ENCODE assay signal across 8 cellular contexts in genomic region chr12:31959051-31959700, GRCh38. TPM values are rescaled to one million over a fixed set of nuclear protein-coding genes. Genes with fewer than 3 reads are reported as not detected.
DNase-seq lines count a peak whose midpoint lies in the region; ATAC-seq and TF ChIP-seq lines count a peak whose summit lies in the region.

A gene with protein sequence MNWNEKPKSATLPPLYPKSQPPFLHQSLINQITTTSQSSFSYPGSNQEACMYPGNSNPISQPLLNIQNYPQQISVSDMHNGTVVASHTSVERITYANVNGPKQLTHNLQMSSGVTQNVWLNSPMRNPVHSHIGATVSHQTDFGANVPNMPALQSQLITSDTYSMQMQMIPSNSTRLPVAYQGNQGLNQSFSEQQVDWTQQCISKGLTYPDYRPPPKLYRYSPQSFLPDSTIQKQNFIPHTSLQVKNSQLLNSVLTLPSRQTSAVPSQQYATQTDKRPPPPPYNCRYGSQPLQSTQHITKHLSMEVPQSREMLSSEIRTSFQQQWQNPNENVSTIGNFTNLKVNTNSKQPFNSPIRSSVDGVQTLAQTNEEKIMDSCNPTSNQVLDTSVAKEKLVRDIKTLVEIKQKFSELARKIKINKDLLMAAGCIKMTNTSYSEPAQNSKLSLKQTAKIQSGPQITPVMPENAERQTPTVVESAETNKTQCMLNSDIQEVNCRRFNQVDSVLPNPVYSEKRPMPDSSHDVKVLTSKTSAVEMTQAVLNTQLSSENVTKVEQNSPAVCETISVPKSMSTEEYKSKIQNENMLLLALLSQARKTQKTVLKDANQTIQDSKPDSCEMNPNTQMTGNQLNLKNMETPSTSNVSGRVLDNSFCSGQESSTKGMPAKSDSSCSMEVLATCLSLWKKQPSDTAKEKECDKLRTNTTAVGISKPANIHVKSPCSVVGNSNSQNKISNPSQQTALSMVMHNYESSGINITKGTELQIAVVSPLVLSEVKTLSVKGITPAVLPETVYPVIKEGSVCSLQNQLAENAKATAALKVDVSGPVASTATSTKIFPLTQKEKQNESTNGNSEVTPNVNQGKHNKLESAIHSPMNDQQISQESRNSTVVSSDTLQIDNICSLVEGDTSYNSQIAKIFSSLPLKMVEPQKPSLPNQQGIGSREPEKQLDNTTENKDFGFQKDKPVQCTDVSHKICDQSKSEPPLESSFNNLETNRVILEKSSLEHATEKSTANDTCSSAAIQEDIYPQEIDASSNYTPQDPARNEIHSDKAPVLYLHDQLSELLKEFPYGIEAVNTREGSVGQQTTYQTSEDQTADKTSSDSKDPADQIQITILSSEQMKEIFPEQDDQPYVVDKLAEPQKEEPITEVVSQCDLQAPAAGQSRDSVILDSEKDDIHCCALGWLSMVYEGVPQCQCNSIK (N-terminal part only) (plus strand): TSS chr12:31959415. CDS start chr12:31980956, 21,541 bp downstream.

- TF ChIP-seq CTCF in coronary artery (IDR thresholded peaks at IDR 0.05): no peak

- peaks cover 25% of the 10 kb centered on the region for H4K20me1 ChIP-seq in BLaER1

- H3K27ac Mint-ChIP-seq in activated CD4-positive, alpha-beta T cell treated with anti-CD3 and anti-CD28 coated beads, Interleukin-2, amount 10 ng/mL, durations not matched to agents 24 days and 14 days: peak within 1 kb of the TSS; percentile 99

- H3K4me1 Mint-ChIP-seq in activated CD4-positive, alpha-beta T cell treated with anti-CD3 and anti-CD28 coated beads, Interleukin-2, amount 10 ng/mL, durations not matched to agents 24 days and 14 days: peaks cover 55% of the 10 kb centered on the region

- peak; percentile 37 for DNase-seq in NCI-H524 treated with DMSO at 0.1 percent for 48 hours (lab: John Stamatoyannopoulos, UW)
- peak; percentile 96 for DNase-seq in activated CD4-positive, alpha-beta T cell treated with anti-CD3 and anti-CD28 coated beads, Interleukin-2, amount 10 ng/mL, durations not matched to agents 24 days and 14 days
- peak; percentile 89 for DNase-seq in coronary artery (ENCODE audit: low spot score)
- DNase-seq in left colon: peak; percentile 91 to 94
- DNase-seq in stimulated activated CD4-positive, alpha-beta T cell treated with anti-CD3 and anti-CD28 coated beads, Interleukin-1b, Interleukin-23, amount 100 ng/mL, for 4 hours (ENCODE audit: low read depth in 2 of 2): peak; percentile 64 to 77

- H3K9me3 ChIP-seq in BLaER1: peaks cover 28% of the 10 kb centered on the region

- no peaks in the 10 kb centered on the region for H3K27me3 Mint-ChIP-seq in activated CD4-positive, alpha-beta T cell treated with anti-CD3 and anti-CD28 coated beads, Interleukin-2, amount 10 ng/mL, durations not matched to agents 24 days and 14 days

- peak within 1 kb of the TSS; percentile 86 for H3K4me2 ChIP-seq in BLaER1

- peaks cover 53% of the 10 kb centered on the region for H3K36me3 Mint-ChIP-seq in activated CD4-positive, alpha-beta T cell treated with anti-CD3 and anti-CD28 coated beads, Interleukin-2, amount 10 ng/mL, durations not matched to agents 24 days and 14 days (ENCODE audit: low read depth)

- H3K9ac ChIP-seq in BLaER1: peak within 1 kb of the TSS; percentile 94

- no peaks in the 10 kb centered on the region for H3K27me3 ChIP-seq in BLaER1

- peak within 1 kb of the TSS; percentile 93 for H3K4me3 Mint-ChIP-seq in activated CD4-positive, alpha-beta T cell treated with anti-CD3 and anti-CD28 coated beads, Interleukin-2, amount 10 ng/mL, durations not matched to agents 24 days and 14 days

- intact Hi-C loops in activated CD4-positive, alpha-beta T cell treated with anti-CD3 and anti-CD28 coated beads, Interleukin-2, amount 10 ng/mL, durations not matched to agents 24 days and 14 days (cut with micrococcal nuclease): loop anchor here (1.0 to 2.0 kb wide), 7 partner anchors 32 to 796 kb away; partner anchors contain the start of genes ETFBKMT and YARS2
- intact Hi-C loops in left colon (cut with DNase I, micrococcal nuclease): no loop called here

- H3K4me1 ChIP-seq in BLaER1: peaks cover 27% of the 10 kb centered on the region

- peaks cover 32% of the 10 kb centered on the region for H3K36me3 ChIP-seq in BLaER1

- ATAC-seq in GM19324 (IDR thresholded peaks at IDR 0.05; ENCODE audit: low FRiP score, unreplicated experiment) (peak; percentile 95), HG03460 (IDR thresholded peaks at IDR 0.05; ENCODE audit: unreplicated experiment) (peak; percentile 89), left colon (peak; percentile 98)

- H3K4me3 ChIP-seq in BLaER1: peak within 1 kb of the TSS; percentile 84
- peak within 1 kb of the TSS; percentile 94 for H3K4me3 ChIP-seq in coronary artery

- H3K27ac ChIP-seq in BLaER1 (peak within 1 kb of the TSS; percentile 96), coronary artery (peak within 1 kb of the TSS; percentile 86 to 98)

- H3K9me3 Mint-ChIP-seq in activated CD4-positive, alpha-beta T cell treated with anti-CD3 and anti-CD28 coated beads, Interleukin-2, amount 10 ng/mL, durations not matched to agents 24 days and 14 days: peaks cover 9% of the 10 kb centered on the region

RNA-seq across cellular contexts. Expression of the gene that starts here (rescaled TPM):
- total RNA-seq in activated CD4-positive, alpha-beta T cell treated with anti-CD3 and anti-CD28 coated beads, Interleukin-2, amount 10 ng/mL, durations not matched to agents 24 days and 14 days: 51.1 and 55.5 TPM in 2 replicates
- 10 to 100 TPM; 27.7 to 38.2 TPM for total RNA-seq in left colon

Comparison
In these comparisons a context has a peak if more than half of its experiments do, and no peak if none do; other contexts are left out.
1. Peak in every context shown above with its lines: DNase-seq, ATAC-seq, H3K4me3 ChIP-seq and H3K27ac ChIP-seq.
2. DNase-seq: peak in every context shown above with its lines; median percentile 96 in activated CD4-positive, alpha-beta T cell treated with anti-CD3 and anti-CD28 coated beads, Interleukin-2, amount 10 ng/mL, durations not matched to agents 24 days and 14 days; 92 in left colon; 89 in coronary artery; 70 in stimulated activated CD4-positive, alpha-beta T cell treated with anti-CD3 and anti-CD28 coated beads, Interleukin-1b, Interleukin-23, amount 100 ng/mL, for 4 hours; 37 in NCI-H524 treated with DMSO at 0.1 percent for 48 hours.